Comparison of ENCODE assay signal across 9 cellular contexts in genomic region chr7:50119815-50120637, GRCh38. TPM values are rescaled to one million over a fixed set of nuclear protein-coding genes. Genes with fewer than 3 reads are reported as not detected.
DNase-seq lines count a peak whose midpoint lies in the region; ATAC-seq and TF ChIP-seq lines count a peak whose summit lies in the region.
"Had no signal": no experiment of that assay in that cellular context is flagged by ENCODE, and none has a peak within 500 bp of the region (broad histone marks: within the 10 kb centered on the region; RNA-seq: fewer than 3 reads in every experiment).

No MANE protein-coding gene starts in this region.

- CTCF ChIA-PET in CD4-positive, alpha-beta memory T cell (lab: Charles Lee; ENCODE audit: partially characterized antibody) = interaction anchor here (0.7 to 1.9 kb wide), 3 partner anchors 13 to 1041 kb away, joined by 3 to 5 read pairs (median 3); no protein-coding TSS in a partner anchor
- CTCF ChIA-PET in activated CD4-positive, alpha-beta memory T cell treated with anti-CD3 and anti-CD28 coated beads for 36 hours (lab: Charles Lee) = interaction anchor here (0.6 to 2.9 kb wide), 8 partner anchors 13 to 556 kb away, joined by 3 to 14 read pairs (median 3); partner anchors contain the start of genes IKZF1 and ZPBP

- H3K9me3 ChIP-seq in CD4-positive, alpha-beta memory T cell (ENCODE audit: control insufficient read depth in 1 of 2, low read length in 2 of 2) = no peaks in the 10 kb centered on the region
- H3K9me3 ChIP-seq in spleen = no peaks in the 10 kb centered on the region

- peaks cover 2 to 5% of the 10 kb centered on the region in 2 donors for H3K27me3 Mint-ChIP-seq in CD4-positive, alpha-beta memory T cell
- H3K27me3 Mint-ChIP-seq in activated CD4-positive, alpha-beta memory T cell treated with anti-CD3 and anti-CD28 coated beads for 36 hours = peaks cover 6% of the 10 kb centered on the region

- POLR2A ChIA-PET in CD4-positive, alpha-beta memory T cell (lab: Charles Lee; ENCODE audit: partially characterized antibody) = no interaction called here
- POLR2A ChIA-PET in activated CD4-positive, alpha-beta memory T cell treated with anti-CD3 and anti-CD28 coated beads for 36 hours (lab: Charles Lee) = no interaction called here

- ATAC-seq in GM19463 (IDR thresholded peaks at IDR 0.05; ENCODE audit: unreplicated experiment) = peak; percentile 85

- H3K4me1 Mint-ChIP-seq in CD4-positive, alpha-beta memory T cell = no peaks in the 10 kb centered on the region
- H3K4me1 Mint-ChIP-seq in activated CD4-positive, alpha-beta memory T cell treated with anti-CD3 and anti-CD28 coated beads for 36 hours (ENCODE audit: low read depth) = no peaks in the 10 kb centered on the region

- no peaks in the 10 kb centered on the region for H3K4me1 ChIP-seq in CD4-positive, alpha-beta memory T cell (ENCODE audit: insufficient read depth, low read length)
- peaks cover 0 to 5% (median 0%) of the 10 kb centered on the region in 6 donors for H3K4me1 ChIP-seq in spleen
- H3K4me1 ChIP-seq: parathyroid adenoma had no signal

- H3K4me3 ChIP-seq in CD4-positive, alpha-beta memory T cell (ENCODE audit: low read length in 2 of 2) = no peak overlapping the region
- H3K4me3 ChIP-seq in HL-60 (replicated peaks; ENCODE audit: insufficient read depth, low read length) = no peak overlapping the region
- no peak overlapping the region for H3K4me3 ChIP-seq in spleen

- TF ChIP-seq CTCF in HL-60 (IDR thresholded peaks at IDR 0.05; ENCODE audit: insufficient read depth, low read length) = peak; percentile 30
- TF ChIP-seq CTCF in spleen (IDR thresholded peaks at IDR 0.05 in 8 of 11, conservative IDR thresholded peaks at IDR 0.05 in 3 of 11) = peak in 6 of 11 experiments; percentile 26 to 46 (median 37)

- H3K36me3 ChIP-seq in CD4-positive, alpha-beta memory T cell (ENCODE audit: insufficient read depth, low read length) = no peaks in the 10 kb centered on the region
- no peaks in the 10 kb centered on the region for H3K36me3 ChIP-seq in spleen

- no peaks in the 10 kb centered on the region for H3K36me3 Mint-ChIP-seq in CD4-positive, alpha-beta memory T cell
- H3K36me3 Mint-ChIP-seq in activated CD4-positive, alpha-beta memory T cell treated with anti-CD3 and anti-CD28 coated beads for 36 hours = no peaks in the 10 kb centered on the region

- peak in 4 of 5 donors; percentile 14 to 32 (median 16) for DNase-seq in CD4-positive, alpha-beta memory T cell
- DNase-seq in HL-60 (ENCODE audit: low read depth in 1 of 2, low spot score in 1 of 2) (peak in 1 of 2 experiments; percentile 33), spleen (no peak), dermis blood vessel endothelial cell (no peak), middle frontal gyrus (ENCODE audit: extremely low spot score, low spot score) (no peak), cortex of kidney (lab: John Stamatoyannopoulos, UW) (no peak)
- DNase-seq in activated CD4-positive, alpha-beta memory T cell treated with anti-CD3 and anti-CD28 coated beads for 36 hours = peak; percentile 51

- H3K9me3 Mint-ChIP-seq in CD4-positive, alpha-beta memory T cell = no peaks in the 10 kb centered on the region
- H3K9me3 Mint-ChIP-seq in activated CD4-positive, alpha-beta memory T cell treated with anti-CD3 and anti-CD28 coated beads for 36 hours = no peaks in the 10 kb centered on the region

- no peaks in the 10 kb centered on the region for H3K27me3 ChIP-seq in CD4-positive, alpha-beta memory T cell (ENCODE audit: insufficient read depth, low read length)
- peaks cover 5% of the 10 kb centered on the region for H3K27me3 ChIP-seq in HL-60 (ENCODE audit: insufficient read depth, poor library complexity, severe bottlenecking)
- H3K27me3 ChIP-seq in spleen (replicated peaks in 1 of 7) = no peaks in the 10 kb centered on the region

- no peak overlapping the region for H3K27ac Mint-ChIP-seq in CD4-positive, alpha-beta memory T cell
- no peak overlapping the region for H3K27ac Mint-ChIP-seq in activated CD4-positive, alpha-beta memory T cell treated with anti-CD3 and anti-CD28 coated beads for 36 hours

- intact Hi-C loops in CD4-positive, alpha-beta memory T cell (cut with micrococcal nuclease) = no loop called here
- intact Hi-C loops in activated CD4-positive, alpha-beta memory T cell treated with anti-CD3 and anti-CD28 coated beads for 36 hours (cut with micrococcal nuclease) = no loop called here
- intact Hi-C loops in spleen (cut with DNase I; ENCODE audit: low total_unique reads) = no loop called here

- TF ChIP-seq POLR2A in spleen (IDR thresholded peaks at IDR 0.05) = no peak

- H3K27ac ChIP-seq in CD4-positive, alpha-beta memory T cell (ENCODE audit: low read depth, low read length) = no peak overlapping the region
- H3K27ac ChIP-seq in HL-60 (replicated peaks) (no peak overlapping the region), spleen (no peak overlapping the region)
- H3K27ac ChIP-seq: parathyroid adenoma had no signal

- WGBS in spleen, 5 donors = 71 to 79% (median 78%) methylated on average over 9 of the region's 9 CpGs

- no peak overlapping the region for H3K4me3 Mint-ChIP-seq in CD4-positive, alpha-beta memory T cell
- H3K4me3 Mint-ChIP-seq in activated CD4-positive, alpha-beta memory T cell treated with anti-CD3 and anti-CD28 coated beads for 36 hours = no peak overlapping the region

RNA-seq across cellular contexts. Expression of gene ZPBP, which starts 27.0 kb away (rescaled TPM):
- not detected for total RNA-seq in CD4-positive, alpha-beta memory T cell
- not detected for polyA plus RNA-seq in CD4-positive, alpha-beta memory T cell
- total RNA-seq in activated CD4-positive, alpha-beta memory T cell treated with anti-CD3 and anti-CD28 coated beads for 36 hours = not detected
- total RNA-seq in spleen (not detected), dermis blood vessel endothelial cell (not detected in 2 replicates)
- not detected for polyA plus RNA-seq in spleen

Comparison
In these comparisons a context has a peak if more than half of its experiments do, and no peak if none do; other contexts are left out.
1. DNase-seq: peak in CD4-positive, alpha-beta memory T cell (4 of 5) and activated CD4-positive, alpha-beta memory T cell treated with anti-CD3 and anti-CD28 coated beads for 36 hours (single experiment); none in spleen (single experiment), dermis blood vessel endothelial cell (single experiment), middle frontal gyrus (single experiment) and cortex of kidney (single experiment).